ENCODE assay signal across 8 cellular contexts in genomic region chr16:4288148-4288921, GRCh38. TPM values are rescaled to one million over a fixed set of nuclear protein-coding genes. Genes with fewer than 3 reads are reported as not detected.
A peak's percentile ranks its signal among the peaks of the same experiment; 100 is the strongest.
DNase-seq lines count a peak whose midpoint lies in the region; ATAC-seq and TF ChIP-seq lines count a peak whose summit lies in the region.

No MANE protein-coding gene starts in this region.

- H3K4me3 ChIP-seq in colonic mucosa, result no peak overlapping the region
- no peak overlapping the region for H3K4me3 ChIP-seq in lower lobe of right lung

- no peaks in the 10 kb centered on the region for H3K27me3 ChIP-seq in colonic mucosa
- no peaks in the 10 kb centered on the region for H3K27me3 ChIP-seq in lower lobe of right lung (ENCODE audit: low read depth)

- H3K36me3 ChIP-seq in colonic mucosa (no peaks in the 10 kb centered on the region), lower lobe of right lung (no peaks in the 10 kb centered on the region)

- peak; percentile 94 for TF ChIP-seq CTCF in colonic mucosa (IDR thresholded peaks at IDR 0.05)
- peak; percentile 96 for TF ChIP-seq CTCF in lower lobe of right lung (IDR thresholded peaks at IDR 0.05)

- H3K4me1 ChIP-seq in colonic mucosa (peaks cover 5% of the 10 kb centered on the region), lower lobe of right lung (peaks cover 26% of the 10 kb centered on the region)

- H3K9me3 ChIP-seq in colonic mucosa, result no peaks in the 10 kb centered on the region
- no peaks in the 10 kb centered on the region for H3K9me3 ChIP-seq in lower lobe of right lung

- H3K9ac ChIP-seq in colonic mucosa (ENCODE audit: low read depth in 2 of 2, low read length in 2 of 2), result no peak overlapping the region

- H3K27ac ChIP-seq in colonic mucosa (no peak overlapping the region), lower lobe of right lung (no peak overlapping the region)

- intact Hi-C loops in colonic mucosa (cut with DNase I) (loop anchor here (2.0 kb wide), 1 partner anchor 42 kb away; no protein-coding TSS in a partner anchor), lower lobe of right lung (cut with DNase I) (no loop called here)

- peak; percentile 88 for DNase-seq in DMS 273 (lab: John Stamatoyannopoulos, UW; ENCODE audit: unreplicated experiment)
- peak; percentile 18 for DNase-seq in NCI-H1105 treated with DMSO at 0.1 percent for 48 hours (lab: John Stamatoyannopoulos, UW)
- peak; percentile 86 for DNase-seq in activated CD4-positive, alpha-beta T cell treated with anti-CD3 and anti-CD28 coated beads for 48 hours
- peak; percentile 86 for DNase-seq in colonic mucosa
- DNase-seq in lower lobe of right lung, result peak; percentile 88
- peak; percentile 59 for DNase-seq in stimulated activated CD8-positive, alpha-beta memory T cell treated with anti-CD3 and anti-CD28 coated beads, Interleukin-15, amount 100 ng/mL, for 24 hours (ENCODE audit: low read depth)
- no peak for DNase-seq in middle frontal gyrus (ENCODE audit: extremely low spot score, low spot score)

- ATAC-seq in GM21717 (IDR thresholded peaks at IDR 0.05; ENCODE audit: unreplicated experiment), result peak; percentile 68
- peak; percentile 76 to 80 for ATAC-seq in lower lobe of right lung

RNA-seq across cellular contexts. Expression of gene TFAP4, which starts 15.5 kb away (rescaled TPM):
- total RNA-seq in colonic mucosa, result 10 to 100 TPM in 1 of 2 donors, 1 to 10 TPM in 1; 5.4 to 15.4 TPM
- total RNA-seq in lower lobe of right lung, result 12.9 TPM

RNA-seq across cellular contexts. Expression of gene GLIS2, which starts 27.5 kb away (rescaled TPM):
- total RNA-seq in colonic mucosa, result 1 to 10 TPM in 1 of 2 donors, under 1 TPM in 1; 0.89 to 4.1 TPM
- 21.5 TPM for total RNA-seq in lower lobe of right lung

RNA-seq across cellular contexts. Expression of gene SRL, which starts 46.5 kb away (rescaled TPM):
- total RNA-seq in colonic mucosa (under 1 TPM; 0.49 to 0.82 TPM), lower lobe of right lung (1.4 TPM)
